ENCODE assay signal across 1 cellular context in the genomic region with DNA sequence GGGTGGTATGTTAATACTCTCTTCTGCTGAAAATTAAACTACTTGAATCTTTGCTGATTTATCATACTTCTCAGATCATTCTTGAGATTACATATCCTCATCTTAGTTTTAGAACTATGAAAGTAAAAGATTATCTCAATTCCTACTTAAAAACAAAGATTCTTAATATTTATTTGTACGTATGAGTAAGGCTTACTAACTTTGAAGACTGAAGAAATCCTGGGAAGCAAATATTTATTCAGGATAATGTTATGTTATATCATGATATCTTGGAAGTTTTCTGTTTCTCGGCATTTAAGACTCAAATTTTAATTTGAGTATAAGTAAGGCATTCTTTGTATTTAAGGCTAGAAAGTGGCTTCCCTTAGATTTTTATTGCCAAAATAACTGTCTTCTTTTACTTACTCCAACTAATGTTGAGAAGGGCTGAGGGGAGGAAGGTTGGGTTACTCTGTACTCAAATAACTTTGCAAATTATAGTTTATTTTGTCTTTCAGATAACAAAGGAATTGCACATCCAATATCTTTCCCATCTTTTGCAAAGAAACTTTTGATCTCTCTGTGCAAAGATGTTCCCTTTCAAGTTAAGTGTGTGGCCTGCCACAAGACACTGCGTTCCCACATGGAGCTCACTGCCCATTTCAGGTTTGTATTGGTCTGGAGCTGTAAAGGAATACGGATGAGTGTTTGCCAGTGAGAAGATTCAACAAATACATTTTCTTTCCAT.
A peak's percentile ranks its signal among the peaks of the same experiment; 100 is the strongest.
TF ChIP-seq lines count a peak whose summit lies in the region.

No MANE protein-coding gene starts in this region.

TF ChIP-seq in HepG2, 621 proteins besides CTCF, POLR2A, EP300 and RAD21 (continued from another document):
- TF ChIP-seq, protein P1, sequence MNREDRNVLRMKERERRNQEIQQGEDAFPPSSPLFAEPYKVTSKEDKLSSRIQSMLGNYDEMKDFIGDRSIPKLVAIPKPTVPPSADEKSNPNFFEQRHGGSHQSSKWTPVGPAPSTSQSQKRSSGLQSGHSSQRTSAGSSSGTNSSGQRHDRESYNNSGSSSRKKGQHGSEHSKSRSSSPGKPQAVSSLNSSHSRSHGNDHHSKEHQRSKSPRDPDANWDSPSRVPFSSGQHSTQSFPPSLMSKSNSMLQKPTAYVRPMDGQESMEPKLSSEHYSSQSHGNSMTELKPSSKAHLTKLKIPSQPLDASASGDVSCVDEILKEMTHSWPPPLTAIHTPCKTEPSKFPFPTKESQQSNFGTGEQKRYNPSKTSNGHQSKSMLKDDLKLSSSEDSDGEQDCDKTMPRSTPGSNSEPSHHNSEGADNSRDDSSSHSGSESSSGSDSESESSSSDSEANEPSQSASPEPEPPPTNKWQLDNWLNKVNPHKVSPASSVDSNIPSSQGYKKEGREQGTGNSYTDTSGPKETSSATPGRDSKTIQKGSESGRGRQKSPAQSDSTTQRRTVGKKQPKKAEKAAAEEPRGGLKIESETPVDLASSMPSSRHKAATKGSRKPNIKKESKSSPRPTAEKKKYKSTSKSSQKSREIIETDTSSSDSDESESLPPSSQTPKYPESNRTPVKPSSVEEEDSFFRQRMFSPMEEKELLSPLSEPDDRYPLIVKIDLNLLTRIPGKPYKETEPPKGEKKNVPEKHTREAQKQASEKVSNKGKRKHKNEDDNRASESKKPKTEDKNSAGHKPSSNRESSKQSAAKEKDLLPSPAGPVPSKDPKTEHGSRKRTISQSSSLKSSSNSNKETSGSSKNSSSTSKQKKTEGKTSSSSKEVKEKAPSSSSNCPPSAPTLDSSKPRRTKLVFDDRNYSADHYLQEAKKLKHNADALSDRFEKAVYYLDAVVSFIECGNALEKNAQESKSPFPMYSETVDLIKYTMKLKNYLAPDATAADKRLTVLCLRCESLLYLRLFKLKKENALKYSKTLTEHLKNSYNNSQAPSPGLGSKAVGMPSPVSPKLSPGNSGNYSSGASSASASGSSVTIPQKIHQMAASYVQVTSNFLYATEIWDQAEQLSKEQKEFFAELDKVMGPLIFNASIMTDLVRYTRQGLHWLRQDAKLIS (CRISPR knock-in tag; IDR thresholded peaks at IDR 0.05): no peak
- TF ChIP-seq NFIB (CRISPR knock-in tag; IDR thresholded peaks at IDR 0.05; ENCODE audit: borderline replicate concordance) (no peak), ZNF317 (CRISPR knock-in tag; IDR thresholded peaks at IDR 0.05) (no peak), ZFY (CRISPR knock-in tag; IDR thresholded peaks at IDR 0.05) (no peak), ATAD3A (CRISPR knock-in tag; IDR thresholded peaks at IDR 0.05) (no peak), ZFP62 (CRISPR knock-in tag; IDR thresholded peaks at IDR 0.05) (no peak), KDM5B (CRISPR knock-in tag; IDR thresholded peaks at IDR 0.05; ENCODE audit: borderline replicate concordance) (no peak), TMF1 (CRISPR knock-in tag; IDR thresholded peaks at IDR 0.05; ENCODE audit: low read depth) (no peak), ZSCAN25 (CRISPR knock-in tag; IDR thresholded peaks at IDR 0.05) (no peak), BCL6 (CRISPR knock-in tag; IDR thresholded peaks at IDR 0.05) (peak; percentile 28), ZNF776 (CRISPR knock-in tag; IDR thresholded peaks at IDR 0.05) (no peak), SAP130 (CRISPR knock-in tag; IDR thresholded peaks at IDR 0.05; ENCODE audit: low read depth) (0 out of 2 replicates have a peak, but pooled peaks have one; percentile 20), SALL2 (CRISPR knock-in tag; IDR thresholded peaks at IDR 0.05) (no peak), TRIM24 (CRISPR knock-in tag; IDR thresholded peaks at IDR 0.05) (no peak), KAT2B (IDR thresholded peaks at IDR 0.05; ENCODE audit: borderline replicate concordance, low read depth, low read length) (no peak), HES4 (CRISPR knock-in tag; IDR thresholded peaks at IDR 0.05; ENCODE audit: borderline replicate concordance) (no peak), GLI4 (CRISPR knock-in tag; IDR thresholded peaks at IDR 0.05; ENCODE audit: borderline replicate concordance) (no peak), ZNF501 (CRISPR knock-in tag; IDR thresholded peaks at IDR 0.05) (no peak), ZMYM4 (CRISPR knock-in tag; IDR thresholded peaks at IDR 0.05) (0 out of 2 replicates have a peak, but pooled peaks have one; percentile 25), NFE2L2 (IDR thresholded peaks at IDR 0.05; ENCODE audit: low read length) (no peak), HNF4A (CRISPR knock-in tag; IDR thresholded peaks at IDR 0.05) (peak; percentile 59), ZNF781 (CRISPR knock-in tag; IDR thresholded peaks at IDR 0.05; ENCODE audit: borderline replicate concordance, not compliant biosample characterization) (no peak), POLR2AphosphoS5 (IDR thresholded peaks at IDR 0.05; ENCODE audit: low read depth, low read length) (no peak), ZNF441 (CRISPR knock-in tag; IDR thresholded peaks at IDR 0.05; ENCODE audit: borderline replicate concordance) (no peak), FOXJ3 (CRISPR knock-in tag; IDR thresholded peaks at IDR 0.05; ENCODE audit: borderline replicate concordance) (peak; percentile 70; the same call in 1 of the 2 replicates), ZZZ3 (CRISPR knock-in tag; IDR thresholded peaks at IDR 0.05; ENCODE audit: borderline replicate concordance) (no peak), HDAC2 (CRISPR knock-in tag; IDR thresholded peaks at IDR 0.05) (peak; percentile 19; the same call in 1 of the 2 replicates), ELF4 (CRISPR knock-in tag; IDR thresholded peaks at IDR 0.05; ENCODE audit: borderline replicate concordance) (no peak), MBNL3 (CRISPR knock-in tag; conservative IDR thresholded peaks at IDR 0.05) (no peak), KDM1A (CRISPR knock-in tag; IDR thresholded peaks at IDR 0.05) (no peak), ATM (IDR thresholded peaks at IDR 0.05; ENCODE audit: borderline replicate concordance) (no peak), NCOR1 (IDR thresholded peaks at IDR 0.05; ENCODE audit: borderline replicate concordance, low read length) (peak; percentile 47; the same call in 1 of the 2 replicates), ZBTB42 (CRISPR knock-in tag; IDR thresholded peaks at IDR 0.05) (no peak), ZMYM2 (CRISPR knock-in tag; IDR thresholded peaks at IDR 0.05) (no peak), SALL1 (CRISPR knock-in tag; IDR thresholded peaks at IDR 0.05) (no peak), SOX5 (CRISPR knock-in tag; IDR thresholded peaks at IDR 0.05; ENCODE audit: borderline replicate concordance) (peak; percentile 70), HDAC6 (IDR thresholded peaks at IDR 0.05; ENCODE audit: low read depth, low read length) (no peak), AKAP8 (CRISPR knock-in tag; IDR thresholded peaks at IDR 0.05) (no peak), RXRB (CRISPR knock-in tag; IDR thresholded peaks at IDR 0.05; ENCODE audit: borderline replicate concordance) (no peak)
- TF ChIP-seq, protein P2, sequence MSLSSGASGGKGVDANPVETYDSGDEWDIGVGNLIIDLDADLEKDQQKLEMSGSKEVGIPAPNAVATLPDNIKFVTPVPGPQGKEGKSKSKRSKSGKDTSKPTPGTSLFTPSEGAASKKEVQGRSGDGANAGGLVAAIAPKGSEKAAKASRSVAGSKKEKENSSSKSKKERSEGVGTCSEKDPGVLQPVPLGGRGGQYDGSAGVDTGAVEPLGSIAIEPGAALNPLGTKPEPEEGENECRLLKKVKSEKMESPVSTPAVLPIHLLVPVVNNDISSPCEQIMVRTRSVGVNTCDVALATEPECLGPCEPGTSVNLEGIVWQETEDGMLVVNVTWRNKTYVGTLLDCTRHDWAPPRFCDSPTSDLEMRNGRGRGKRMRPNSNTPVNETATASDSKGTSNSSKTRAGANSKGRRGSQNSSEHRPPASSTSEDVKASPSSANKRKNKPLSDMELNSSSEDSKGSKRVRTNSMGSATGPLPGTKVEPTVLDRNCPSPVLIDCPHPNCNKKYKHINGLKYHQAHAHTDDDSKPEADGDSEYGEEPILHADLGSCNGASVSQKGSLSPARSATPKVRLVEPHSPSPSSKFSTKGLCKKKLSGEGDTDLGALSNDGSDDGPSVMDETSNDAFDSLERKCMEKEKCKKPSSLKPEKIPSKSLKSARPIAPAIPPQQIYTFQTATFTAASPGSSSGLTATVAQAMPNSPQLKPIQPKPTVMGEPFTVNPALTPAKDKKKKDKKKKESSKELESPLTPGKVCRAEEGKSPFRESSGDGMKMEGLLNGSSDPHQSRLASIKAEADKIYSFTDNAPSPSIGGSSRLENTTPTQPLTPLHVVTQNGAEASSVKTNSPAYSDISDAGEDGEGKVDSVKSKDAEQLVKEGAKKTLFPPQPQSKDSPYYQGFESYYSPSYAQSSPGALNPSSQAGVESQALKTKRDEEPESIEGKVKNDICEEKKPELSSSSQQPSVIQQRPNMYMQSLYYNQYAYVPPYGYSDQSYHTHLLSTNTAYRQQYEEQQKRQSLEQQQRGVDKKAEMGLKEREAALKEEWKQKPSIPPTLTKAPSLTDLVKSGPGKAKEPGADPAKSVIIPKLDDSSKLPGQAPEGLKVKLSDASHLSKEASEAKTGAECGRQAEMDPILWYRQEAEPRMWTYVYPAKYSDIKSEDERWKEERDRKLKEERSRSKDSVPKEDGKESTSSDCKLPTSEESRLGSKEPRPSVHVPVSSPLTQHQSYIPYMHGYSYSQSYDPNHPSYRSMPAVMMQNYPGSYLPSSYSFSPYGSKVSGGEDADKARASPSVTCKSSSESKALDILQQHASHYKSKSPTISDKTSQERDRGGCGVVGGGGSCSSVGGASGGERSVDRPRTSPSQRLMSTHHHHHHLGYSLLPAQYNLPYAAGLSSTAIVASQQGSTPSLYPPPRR (CRISPR knock-in tag; IDR thresholded peaks at IDR 0.05; ENCODE audit: borderline replicate concordance): no peak
- TF ChIP-seq, protein P3, sequence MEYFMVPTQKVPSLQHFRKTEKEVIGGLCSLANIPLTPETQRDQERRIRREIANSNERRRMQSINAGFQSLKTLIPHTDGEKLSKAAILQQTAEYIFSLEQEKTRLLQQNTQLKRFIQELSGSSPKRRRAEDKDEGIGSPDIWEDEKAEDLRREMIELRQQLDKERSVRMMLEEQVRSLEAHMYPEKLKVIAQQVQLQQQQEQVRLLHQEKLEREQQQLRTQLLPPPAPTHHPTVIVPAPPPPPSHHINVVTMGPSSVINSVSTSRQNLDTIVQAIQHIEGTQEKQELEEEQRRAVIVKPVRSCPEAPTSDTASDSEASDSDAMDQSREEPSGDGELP (IDR thresholded peaks at IDR 0.05; ENCODE audit: borderline replicate concordance, low read depth): no peak
- TF ChIP-seq, protein P4, sequence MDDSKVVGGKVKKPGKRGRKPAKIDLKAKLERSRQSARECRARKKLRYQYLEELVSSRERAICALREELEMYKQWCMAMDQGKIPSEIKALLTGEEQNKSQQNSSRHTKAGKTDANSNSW (CRISPR knock-in tag; IDR thresholded peaks at IDR 0.05; ENCODE audit: borderline replicate concordance): no peak
- TF ChIP-seq, protein P5, sequence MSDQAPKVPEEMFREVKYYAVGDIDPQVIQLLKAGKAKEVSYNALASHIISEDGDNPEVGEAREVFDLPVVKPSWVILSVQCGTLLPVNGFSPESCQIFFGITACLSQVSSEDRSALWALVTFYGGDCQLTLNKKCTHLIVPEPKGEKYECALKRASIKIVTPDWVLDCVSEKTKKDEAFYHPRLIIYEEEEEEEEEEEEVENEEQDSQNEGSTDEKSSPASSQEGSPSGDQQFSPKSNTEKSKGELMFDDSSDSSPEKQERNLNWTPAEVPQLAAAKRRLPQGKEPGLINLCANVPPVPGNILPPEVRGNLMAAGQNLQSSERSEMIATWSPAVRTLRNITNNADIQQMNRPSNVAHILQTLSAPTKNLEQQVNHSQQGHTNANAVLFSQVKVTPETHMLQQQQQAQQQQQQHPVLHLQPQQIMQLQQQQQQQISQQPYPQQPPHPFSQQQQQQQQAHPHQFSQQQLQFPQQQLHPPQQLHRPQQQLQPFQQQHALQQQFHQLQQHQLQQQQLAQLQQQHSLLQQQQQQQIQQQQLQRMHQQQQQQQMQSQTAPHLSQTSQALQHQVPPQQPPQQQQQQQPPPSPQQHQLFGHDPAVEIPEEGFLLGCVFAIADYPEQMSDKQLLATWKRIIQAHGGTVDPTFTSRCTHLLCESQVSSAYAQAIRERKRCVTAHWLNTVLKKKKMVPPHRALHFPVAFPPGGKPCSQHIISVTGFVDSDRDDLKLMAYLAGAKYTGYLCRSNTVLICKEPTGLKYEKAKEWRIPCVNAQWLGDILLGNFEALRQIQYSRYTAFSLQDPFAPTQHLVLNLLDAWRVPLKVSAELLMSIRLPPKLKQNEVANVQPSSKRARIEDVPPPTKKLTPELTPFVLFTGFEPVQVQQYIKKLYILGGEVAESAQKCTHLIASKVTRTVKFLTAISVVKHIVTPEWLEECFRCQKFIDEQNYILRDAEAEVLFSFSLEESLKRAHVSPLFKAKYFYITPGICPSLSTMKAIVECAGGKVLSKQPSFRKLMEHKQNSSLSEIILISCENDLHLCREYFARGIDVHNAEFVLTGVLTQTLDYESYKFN (CRISPR knock-in tag; conservative IDR thresholded peaks at IDR 0.05): peak; percentile 52
- TF ChIP-seq, protein P6, sequence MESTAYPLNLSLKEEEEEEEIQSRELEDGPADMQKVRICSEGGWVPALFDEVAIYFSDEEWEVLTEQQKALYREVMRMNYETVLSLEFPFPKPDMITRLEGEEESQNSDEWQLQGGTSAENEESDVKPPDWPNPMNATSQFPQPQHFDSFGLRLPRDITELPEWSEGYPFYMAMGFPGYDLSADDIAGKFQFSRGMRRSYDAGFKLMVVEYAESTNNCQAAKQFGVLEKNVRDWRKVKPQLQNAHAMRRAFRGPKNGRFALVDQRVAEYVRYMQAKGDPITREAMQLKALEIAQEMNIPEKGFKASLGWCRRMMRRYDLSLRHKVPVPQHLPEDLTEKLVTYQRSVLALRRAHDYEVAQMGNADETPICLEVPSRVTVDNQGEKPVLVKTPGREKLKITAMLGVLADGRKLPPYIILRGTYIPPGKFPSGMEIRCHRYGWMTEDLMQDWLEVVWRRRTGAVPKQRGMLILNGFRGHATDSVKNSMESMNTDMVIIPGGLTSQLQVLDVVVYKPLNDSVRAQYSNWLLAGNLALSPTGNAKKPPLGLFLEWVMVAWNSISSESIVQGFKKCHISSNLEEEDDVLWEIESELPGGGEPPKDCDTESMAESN (CRISPR knock-in tag; conservative IDR thresholded peaks at IDR 0.05): no peak
- TF ChIP-seq, protein P7, sequence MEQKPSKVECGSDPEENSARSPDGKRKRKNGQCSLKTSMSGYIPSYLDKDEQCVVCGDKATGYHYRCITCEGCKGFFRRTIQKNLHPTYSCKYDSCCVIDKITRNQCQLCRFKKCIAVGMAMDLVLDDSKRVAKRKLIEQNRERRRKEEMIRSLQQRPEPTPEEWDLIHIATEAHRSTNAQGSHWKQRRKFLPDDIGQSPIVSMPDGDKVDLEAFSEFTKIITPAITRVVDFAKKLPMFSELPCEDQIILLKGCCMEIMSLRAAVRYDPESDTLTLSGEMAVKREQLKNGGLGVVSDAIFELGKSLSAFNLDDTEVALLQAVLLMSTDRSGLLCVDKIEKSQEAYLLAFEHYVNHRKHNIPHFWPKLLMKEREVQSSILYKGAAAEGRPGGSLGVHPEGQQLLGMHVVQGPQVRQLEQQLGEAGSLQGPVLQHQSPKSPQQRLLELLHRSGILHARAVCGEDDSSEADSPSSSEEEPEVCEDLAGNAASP (CRISPR knock-in tag; IDR thresholded peaks at IDR 0.05; ENCODE audit: borderline replicate concordance): peak; percentile 31; the same call in 1 of the 2 replicates
